Comparison of ENCODE assay signal across 20 cellular contexts in the genomic region with DNA sequence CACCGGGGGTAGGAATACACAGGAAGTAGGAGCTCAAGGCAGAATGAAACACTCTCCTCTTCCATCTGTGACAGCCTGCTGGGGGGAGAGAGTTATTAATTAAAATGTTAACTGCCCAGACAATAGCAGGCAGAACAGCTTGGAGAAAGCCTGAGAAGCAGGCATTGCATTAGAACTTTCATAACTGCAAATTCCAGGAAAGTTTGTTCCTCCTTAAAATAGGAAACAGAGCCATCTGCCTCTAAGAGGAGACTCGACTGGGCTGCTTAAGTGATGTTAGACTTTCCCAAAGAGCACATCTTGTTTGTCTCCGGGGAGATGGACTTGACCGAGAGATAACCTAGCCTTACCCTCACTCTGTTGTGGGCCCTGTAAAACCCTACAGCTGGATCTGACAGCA.
"Had no signal": no experiment of that assay in that cellular context is flagged by ENCODE, and none has a peak within 500 bp of the region (broad histone marks: within the 10 kb centered on the region; RNA-seq: fewer than 3 reads in every experiment).

No MANE protein-coding gene starts in this region.

- H3K4me1 ChIP-seq: tibial artery, uterus had no signal

- H3K4me3 ChIP-seq: tibial artery, uterus had no signal

- H3K27me3 ChIP-seq: foreskin keratinocyte, tibial artery, uterus had no signal

- ATAC-seq: activated T-cell treated with anti-CD3 and anti-CD28 coated beads, Interleukin-2, amount 50 U/mL, for 72 hours; esophagus mucosa; left lobe of liver; stimulated activated naive CD8-positive, alpha-beta T cell treated with anti-CD3 and anti-CD28 coated beads, Interleukin-15, Interleukin-2, amounts not matched to agents 100 U/mL and 50 U/mL, for 24 hours had no signal

- H3K4me3 Mint-ChIP-seq: activated T-cell treated with anti-CD3 and anti-CD28 coated beads, Interleukin-2, amount 50 U/mL, for 72 hours had no signal

- DNase-seq: activated CD4-positive, alpha-beta T cell treated with anti-CD3 and anti-CD28 coated beads for 1 hour; activated CD8-positive, alpha-beta memory T cell treated with anti-CD3 and anti-CD28 coated beads for 24 hours; activated effector memory CD4-positive, alpha-beta T cell treated with anti-CD3 and anti-CD28 coated beads, Interleukin-2, amount 50 U/mL, for 16 hours; activated naive CD4-positive, alpha-beta T cell treated with anti-CD3 and anti-CD28 coated beads, Interleukin-2, amount 50 U/mL, for 16 hours; activated T-cell treated with anti-CD3 and anti-CD28 coated beads, Interleukin-2, amount 50 U/mL, for 72 hours; effector CD4-positive, alpha-beta T cell; glutamatergic neuron; islet precursor cell; stimulated activated CD4-positive, alpha-beta T cell treated with anti-CD3 and anti-CD28 coated beads, Interleukin-12 subunit alpha, Interleukin-12 subunit beta, amount 100 ng/mL, for 4 hours; stimulated activated CD4-positive, alpha-beta T cell treated with anti-CD3 and anti-CD28 coated beads, Interleukin-2, amount 100 ng/mL, for 24 hours; stimulated activated naive CD8-positive, alpha-beta T cell treated with anti-CD3 and anti-CD28 coated beads, Interleukin-15, Interleukin-2, amounts not matched to agents 100 U/mL and 50 U/mL, for 24 hours; substantia nigra; T-helper 2 cell; tibial artery; uterus had no signal

- H3K9me3 Mint-ChIP-seq: activated T-cell treated with anti-CD3 and anti-CD28 coated beads, Interleukin-2, amount 50 U/mL, for 72 hours had no signal

- H3K27ac ChIP-seq: foreskin keratinocyte, tibial artery, uterus, VCaP had no signal

- H3K36me3 ChIP-seq: tibial artery, uterus had no signal

- H3K9me3 ChIP-seq: tibial artery, uterus had no signal

- H3K27ac Mint-ChIP-seq: activated T-cell treated with anti-CD3 and anti-CD28 coated beads, Interleukin-2, amount 50 U/mL, for 72 hours; progenitor cell of endocrine pancreas had no signal
